ENCODE assay signal across 9 cellular contexts in the genomic region with DNA sequence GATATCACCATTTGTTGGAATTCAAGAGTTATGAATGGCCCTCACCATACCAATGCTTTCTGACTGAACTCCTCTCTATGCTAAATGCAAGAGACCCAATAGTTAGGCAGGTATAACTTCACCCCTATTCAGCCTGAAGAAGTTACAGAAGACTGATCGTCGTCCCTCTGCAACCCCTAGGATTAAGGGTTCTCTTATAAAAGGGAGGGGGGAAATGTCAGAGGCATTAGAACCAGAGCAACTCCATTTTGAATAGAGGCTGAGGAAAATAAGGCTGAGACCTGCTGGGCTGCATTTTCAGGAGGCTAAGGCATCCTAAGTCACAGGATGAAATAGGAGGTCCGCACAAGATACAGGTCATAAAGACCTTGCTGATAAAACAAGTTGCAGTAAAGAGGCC.
"Had no signal": no experiment of that assay in that cellular context is flagged by ENCODE, and none has a peak within 500 bp of the region (broad histone marks: within the 10 kb centered on the region; RNA-seq: fewer than 3 reads in every experiment).

No MANE protein-coding gene starts in this region.

- H3K9me3 Mint-ChIP-seq: HFFc6, IgD-negative memory B cell had no signal

- DNase-seq: GM23248, GOT3, H7, HFFc6 had no signal

- H3K4me1 Mint-ChIP-seq: IgD-negative memory B cell had no signal

- H2AFZ ChIP-seq: GM23248 had no signal

- ATAC-seq: HCT116, HepG2 had no signal

- H3K4me3 ChIP-seq: GM23248, HAP-1 had no signal

- H3K27ac Mint-ChIP-seq: HFFc6, IgD-negative memory B cell had no signal

- H3K4me1 ChIP-seq: HAP-1 had no signal

- H3K9me3 ChIP-seq: HAP-1 had no signal

- H3K36me3 Mint-ChIP-seq: IgD-negative memory B cell had no signal

- H3K27ac ChIP-seq: GM23248, HL-60 had no signal

- H3K4me3 Mint-ChIP-seq: HFFc6, IgD-negative memory B cell had no signal

- H3K27me3 Mint-ChIP-seq: IgD-negative memory B cell had no signal

- H3K9ac ChIP-seq: GM23248 had no signal

- H3K36me3 ChIP-seq: HAP-1 had no signal
